Comparison of ENCODE assay signal across 1 cellular context in the genomic region with DNA sequence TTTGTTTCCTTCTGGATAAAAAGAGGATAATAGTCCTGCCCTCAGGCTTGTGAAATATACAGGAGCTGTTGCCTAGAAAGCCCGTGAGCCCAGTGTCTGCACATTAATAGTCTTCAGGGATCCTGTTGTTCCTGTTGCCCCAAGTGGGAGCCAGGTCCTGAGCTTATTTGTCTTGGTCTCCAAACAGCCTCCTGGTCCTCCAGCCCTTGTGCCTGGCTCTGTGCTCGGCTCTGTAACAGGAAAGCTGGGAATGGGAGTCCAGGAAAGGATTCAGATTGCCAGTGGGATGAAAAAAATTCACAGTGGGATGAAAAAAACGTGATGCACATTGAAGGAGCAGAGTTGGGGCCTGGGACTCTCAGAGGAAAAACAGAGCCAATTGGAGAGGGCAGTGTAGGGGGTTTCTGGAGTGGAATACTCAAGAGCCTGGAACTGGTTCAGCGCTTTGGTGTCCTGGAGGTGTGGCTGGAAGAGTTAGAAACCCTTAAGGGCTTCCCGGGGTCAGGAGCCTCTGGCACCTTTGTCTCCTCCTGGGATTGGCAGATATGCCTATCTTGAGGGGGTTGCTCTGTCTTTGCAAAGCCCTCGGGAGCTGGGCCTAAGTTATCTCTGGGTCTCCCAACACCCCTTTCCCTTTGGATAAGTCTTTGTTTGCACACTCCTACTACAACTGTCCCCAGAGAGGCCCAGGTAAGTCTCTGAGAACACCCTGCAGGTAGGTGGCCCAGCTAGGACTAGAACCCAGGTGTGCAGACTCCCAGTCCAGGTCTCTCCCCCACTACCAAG.
TF ChIP-seq lines count a peak whose summit lies in the region.

No MANE protein-coding gene starts in this region.

TF ChIP-seq in IMR-90, 13 proteins besides CTCF, POLR2A, EP300 and RAD21:
- TF ChIP-seq MAFK (IDR thresholded peaks at IDR 0.05; ENCODE audit: low read depth, low read length) (no peak), MXI1 (IDR thresholded peaks at IDR 0.05; ENCODE audit: borderline replicate concordance, low read depth, low read length) (no peak), BHLHE40 (IDR thresholded peaks at IDR 0.05; ENCODE audit: low read depth, low read length) (no peak), FOS (IDR thresholded peaks at IDR 0.05; ENCODE audit: low read depth, low read length) (no peak), MAZ (IDR thresholded peaks at IDR 0.05; ENCODE audit: borderline replicate concordance, low read depth, low read length) (no peak), CEBPB (IDR thresholded peaks at IDR 0.05; ENCODE audit: low read depth, low read length) (no peak), SMC3 (IDR thresholded peaks at IDR 0.05; ENCODE audit: low read depth, low read length) (no peak), RFX5 (IDR thresholded peaks at IDR 0.05; ENCODE audit: low read depth, low read length) (no peak), NFE2L2 (IDR thresholded peaks at IDR 0.05; ENCODE audit: low read depth, low read length) (no peak), RCOR1 (IDR thresholded peaks at IDR 0.05; ENCODE audit: insufficient replicate concordance, low read length) (no peak), CHD1 (IDR thresholded peaks at IDR 0.05; ENCODE audit: low read depth, low read length) (no peak)
- TF ChIP-seq, protein P1, sequence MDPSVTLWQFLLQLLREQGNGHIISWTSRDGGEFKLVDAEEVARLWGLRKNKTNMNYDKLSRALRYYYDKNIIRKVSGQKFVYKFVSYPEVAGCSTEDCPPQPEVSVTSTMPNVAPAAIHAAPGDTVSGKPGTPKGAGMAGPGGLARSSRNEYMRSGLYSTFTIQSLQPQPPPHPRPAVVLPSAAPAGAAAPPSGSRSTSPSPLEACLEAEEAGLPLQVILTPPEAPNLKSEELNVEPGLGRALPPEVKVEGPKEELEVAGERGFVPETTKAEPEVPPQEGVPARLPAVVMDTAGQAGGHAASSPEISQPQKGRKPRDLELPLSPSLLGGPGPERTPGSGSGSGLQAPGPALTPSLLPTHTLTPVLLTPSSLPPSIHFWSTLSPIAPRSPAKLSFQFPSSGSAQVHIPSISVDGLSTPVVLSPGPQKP (IDR thresholded peaks at IDR 0.05; ENCODE audit: borderline replicate concordance, low read depth, low read length), result no peak
- TF ChIP-seq, protein P2, sequence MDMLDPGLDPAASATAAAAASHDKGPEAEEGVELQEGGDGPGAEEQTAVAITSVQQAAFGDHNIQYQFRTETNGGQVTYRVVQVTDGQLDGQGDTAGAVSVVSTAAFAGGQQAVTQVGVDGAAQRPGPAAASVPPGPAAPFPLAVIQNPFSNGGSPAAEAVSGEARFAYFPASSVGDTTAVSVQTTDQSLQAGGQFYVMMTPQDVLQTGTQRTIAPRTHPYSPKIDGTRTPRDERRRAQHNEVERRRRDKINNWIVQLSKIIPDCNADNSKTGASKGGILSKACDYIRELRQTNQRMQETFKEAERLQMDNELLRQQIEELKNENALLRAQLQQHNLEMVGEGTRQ (IDR thresholded peaks at IDR 0.05; ENCODE audit: low read depth, low read length), result no peak
